In genomic region chr6:99407076-99407475, GRCh38 we compare ENCODE assay signal across 17 cellular contexts. TPM values are rescaled to one million over a fixed set of nuclear protein-coding genes. Genes with fewer than 3 reads are reported as not detected.
A peak's percentile ranks its signal among the peaks of the same experiment; 100 is the strongest.
DNase-seq lines count a peak whose midpoint lies in the region; ATAC-seq and TF ChIP-seq lines count a peak whose summit lies in the region.
"Had no signal": no experiment of that assay in that cellular context is flagged by ENCODE, and none has a peak within 500 bp of the region (broad histone marks: within the 10 kb centered on the region; RNA-seq: fewer than 3 reads in every experiment).

No MANE protein-coding gene starts in this region.

- no peak for DNase-seq in activated CD4-positive, alpha-beta T cell treated with anti-CD3 and anti-CD28 coated beads for 36 hours
- no peak for DNase-seq in activated CD4-positive, alpha-beta T cell treated with anti-CD3 and anti-CD28 coated beads, Interleukin-2, amount 50 U/mL, for 1 hour
- no peak for DNase-seq in natural killer cell
- DNase-seq in natural killer cell treated with Interleukin-12 subunit alpha and Interleukin-12 subunit beta and Interleukin-15 and Interleukin-18, amount 100 ng/mL, for 72 hours (ENCODE audit: low spot score) = no peak
- DNase-seq in GM20000 (ENCODE audit: low spot score) = no peak
- DNase-seq: AML-193; BE2C; CD4-positive, alpha-beta T cell; CD8-positive, alpha-beta memory T cell; DMS 273 treated with DMSO at 0.1 percent for 48 hours; DMS79; EL; GDM1; GOT3; HFFc6 had no signal

- TF ChIP-seq CTCF in natural killer cell (IDR thresholded peaks at IDR 0.05) (no peak), GM20000 (IDR thresholded peaks at IDR 0.05; ENCODE audit: extremely low read depth, missing control alignments) (no peak)

- peaks cover 7% of the 10 kb centered on the region for H3K4me1 Mint-ChIP-seq in activated CD4-positive, alpha-beta T cell treated with anti-CD3 and anti-CD28 coated beads for 36 hours
- peaks cover 5 to 12% of the 10 kb centered on the region in 2 donors for H3K4me1 Mint-ChIP-seq in natural killer cell
- H3K4me1 Mint-ChIP-seq in natural killer cell treated with Interleukin-12 subunit alpha and Interleukin-12 subunit beta and Interleukin-15 and Interleukin-18, amount 100 ng/mL, for 72 hours (ENCODE audit: low read depth in 2 of 2) = peaks cover 0 to 4% of the 10 kb centered on the region in 2 donors

- no peak overlapping the region for H3K4me3 Mint-ChIP-seq in activated CD4-positive, alpha-beta T cell treated with anti-CD3 and anti-CD28 coated beads for 36 hours
- no peak overlapping the region for H3K4me3 Mint-ChIP-seq in natural killer cell
- no peak overlapping the region for H3K4me3 Mint-ChIP-seq in natural killer cell treated with Interleukin-12 subunit alpha and Interleukin-12 subunit beta and Interleukin-15 and Interleukin-18, amount 100 ng/mL, for 72 hours
- H3K4me3 Mint-ChIP-seq: CD14-positive monocyte; CD4-positive, alpha-beta T cell; CD8-positive, alpha-beta memory T cell; HFFc6 had no signal

- CTCF ChIA-PET in activated CD4-positive, alpha-beta T cell treated with anti-CD3 and anti-CD28 coated beads for 36 hours (lab: Charles Lee) = interaction anchor here (0.6 kb wide), 1 partner anchor 10 kb away, joined by 3 read pairs; no protein-coding TSS in a partner anchor

- H3K9me3 Mint-ChIP-seq in activated CD4-positive, alpha-beta T cell treated with anti-CD3 and anti-CD28 coated beads for 36 hours (ENCODE audit: low read depth) = no peaks in the 10 kb centered on the region
- H3K9me3 Mint-ChIP-seq in natural killer cell = no peaks in the 10 kb centered on the region
- H3K9me3 Mint-ChIP-seq in natural killer cell treated with Interleukin-12 subunit alpha and Interleukin-12 subunit beta and Interleukin-15 and Interleukin-18, amount 100 ng/mL, for 72 hours = no peaks in the 10 kb centered on the region
- H3K9me3 Mint-ChIP-seq: CD14-positive monocyte; CD4-positive, alpha-beta T cell; CD8-positive, alpha-beta memory T cell; HFFc6 had no signal

- no peak for ATAC-seq in activated CD4-positive, alpha-beta T cell treated with anti-CD3 and anti-CD28 coated beads for 36 hours
- ATAC-seq in natural killer cell = no peak
- ATAC-seq in natural killer cell treated with Interleukin-12 subunit alpha and Interleukin-12 subunit beta and Interleukin-15 and Interleukin-18, amount 100 ng/mL, for 72 hours = no peak
- ATAC-seq: GM12878 had no signal

- peak overlapping the region; percentile 27 for H3K27ac Mint-ChIP-seq in activated CD4-positive, alpha-beta T cell treated with anti-CD3 and anti-CD28 coated beads for 36 hours
- peak overlapping the region; percentile 23 to 24 for H3K27ac Mint-ChIP-seq in natural killer cell
- no peak overlapping the region for H3K27ac Mint-ChIP-seq in natural killer cell treated with Interleukin-12 subunit alpha and Interleukin-12 subunit beta and Interleukin-15 and Interleukin-18, amount 100 ng/mL, for 72 hours
- H3K27ac Mint-ChIP-seq: CD14-positive monocyte; CD4-positive, alpha-beta T cell; CD8-positive, alpha-beta memory T cell; HFFc6 had no signal

- H3K36me3 Mint-ChIP-seq in activated CD4-positive, alpha-beta T cell treated with anti-CD3 and anti-CD28 coated beads for 36 hours (ENCODE audit: low read depth) = peaks cover 52% of the 10 kb centered on the region
- peaks cover 33% of the 10 kb centered on the region for H3K36me3 Mint-ChIP-seq in natural killer cell
- H3K36me3 Mint-ChIP-seq in natural killer cell treated with Interleukin-12 subunit alpha and Interleukin-12 subunit beta and Interleukin-15 and Interleukin-18, amount 100 ng/mL, for 72 hours = peaks cover 43% of the 10 kb centered on the region

- intact Hi-C loops in activated CD4-positive, alpha-beta T cell treated with anti-CD3 and anti-CD28 coated beads for 36 hours (cut with DNase I, micrococcal nuclease) = no loop called here
- intact Hi-C loops in natural killer cell (cut with micrococcal nuclease) = no loop called here

- POLR2A ChIA-PET in activated CD4-positive, alpha-beta T cell treated with anti-CD3 and anti-CD28 coated beads for 36 hours (lab: Charles Lee) = no interaction called here

- H3K27me3 Mint-ChIP-seq in activated CD4-positive, alpha-beta T cell treated with anti-CD3 and anti-CD28 coated beads for 36 hours = no peaks in the 10 kb centered on the region
- no peaks in the 10 kb centered on the region for H3K27me3 Mint-ChIP-seq in natural killer cell (ENCODE audit: low read depth in 2 of 2)
- no peaks in the 10 kb centered on the region for H3K27me3 Mint-ChIP-seq in natural killer cell treated with Interleukin-12 subunit alpha and Interleukin-12 subunit beta and Interleukin-15 and Interleukin-18, amount 100 ng/mL, for 72 hours
- H3K27me3 Mint-ChIP-seq: CD4-positive, alpha-beta T cell; CD8-positive, alpha-beta memory T cell had no signal

RNA-seq across cellular contexts. Expression of gene COQ3, which starts 13.1 kb away (rescaled TPM):
- total RNA-seq in activated CD4-positive, alpha-beta T cell treated with anti-CD3 and anti-CD28 coated beads for 36 hours = 10 to 100 TPM; 13.5 to 23.4 TPM
- total RNA-seq in natural killer cell = 1 to 10 TPM; 2.5 to 3.7 (median 2.6) TPM
- total RNA-seq in natural killer cell treated with Interleukin-12 subunit alpha and Interleukin-12 subunit beta and Interleukin-15 and Interleukin-18, amount 100 ng/mL, for 72 hours = 10 to 100 TPM in 1 of 2 donors, 1 to 10 TPM in 1; 7.9 to 12.5 TPM

RNA-seq across cellular contexts. Expression of gene PNISR, which starts 18.0 kb away (rescaled TPM):
- total RNA-seq in activated CD4-positive, alpha-beta T cell treated with anti-CD3 and anti-CD28 coated beads for 36 hours = 100 to 1,000 TPM; 127 to 148 TPM
- 100 to 1,000 TPM; 289 to 320 (median 308) TPM for total RNA-seq in natural killer cell
- 100 to 1,000 TPM; 105 to 113 TPM for total RNA-seq in natural killer cell treated with Interleukin-12 subunit alpha and Interleukin-12 subunit beta and Interleukin-15 and Interleukin-18, amount 100 ng/mL, for 72 hours

RNA-seq across cellular contexts. Expression of gene FAXC, which starts 57.6 kb away (rescaled TPM):
- total RNA-seq in activated CD4-positive, alpha-beta T cell treated with anti-CD3 and anti-CD28 coated beads for 36 hours = under 1 TPM in 1 of 2 experiments, not detected in 1; 0.16 TPM
- not detected for total RNA-seq in natural killer cell
- not detected for total RNA-seq in natural killer cell treated with Interleukin-12 subunit alpha and Interleukin-12 subunit beta and Interleukin-15 and Interleukin-18, amount 100 ng/mL, for 72 hours
- total RNA-seq: CD4-positive, alpha-beta T cell; CD8-positive, alpha-beta memory T cell; GM12878 had no signal

Comparison
In these comparisons a context has a peak if more than half of its experiments do, and no peak if none do; other contexts are left out.
1. H3K27ac Mint-ChIP-seq: peak in activated CD4-positive, alpha-beta T cell treated with anti-CD3 and anti-CD28 coated beads for 36 hours (single experiment) and natural killer cell (2 of 2); none in natural killer cell treated with Interleukin-12 subunit alpha and Interleukin-12 subunit beta and Interleukin-15 and Interleukin-18, amount 100 ng/mL, for 72 hours (0 of 2).